14 cellular contexts compared by ENCODE assay signal in the genomic region with DNA sequence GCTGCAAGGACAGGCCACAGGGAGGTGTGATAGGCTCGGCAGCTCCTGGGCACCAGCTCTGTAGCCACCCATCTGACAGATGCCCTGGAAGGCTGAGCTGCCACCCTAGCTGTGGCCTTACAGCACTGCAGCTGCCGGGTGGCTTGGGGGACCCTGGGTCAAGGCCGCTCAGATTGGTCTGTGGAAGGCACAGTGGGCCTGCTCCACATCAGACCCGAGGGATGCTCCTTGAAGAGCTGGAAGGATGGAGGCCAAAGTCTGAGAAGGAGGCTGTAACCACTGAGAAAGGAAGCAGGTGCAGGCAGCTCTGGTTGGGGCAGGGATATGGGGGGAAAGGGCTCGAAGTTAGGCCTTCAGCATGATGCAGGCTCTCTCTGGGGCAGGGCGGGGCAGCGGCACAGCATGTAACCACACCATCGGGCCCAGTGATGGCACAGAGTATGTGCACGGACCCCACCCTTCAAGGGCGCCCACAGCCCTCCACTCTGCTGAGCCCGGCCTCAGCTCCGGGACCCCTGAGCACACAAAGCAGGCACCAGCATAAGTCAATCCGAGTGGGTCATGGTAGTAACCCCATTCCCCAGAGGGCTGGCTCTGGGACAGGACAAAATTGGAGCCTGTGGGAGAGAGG.
DNase-seq lines count a peak whose midpoint lies in the region; ATAC-seq lines count a peak whose summit lies in the region.
"Had no signal": no experiment of that assay in that cellular context is flagged by ENCODE, and none has a peak within 500 bp of the region (broad histone marks: within the 10 kb centered on the region; RNA-seq: fewer than 3 reads in every experiment).

No MANE protein-coding gene starts in this region.

- no peak overlapping the region for H3K4me3 Mint-ChIP-seq in stimulated activated naive CD8-positive, alpha-beta T cell treated with anti-CD3 and anti-CD28 coated beads, Interleukin-15, amount 100 ng/mL, for 72 hours
- H3K4me3 Mint-ChIP-seq: CD4-positive, alpha-beta memory T cell had no signal

- no peak for DNase-seq in stimulated activated naive CD8-positive, alpha-beta T cell treated with anti-CD3 and anti-CD28 coated beads, Interleukin-15, Interleukin-2, amounts not matched to agents 100 U/mL and 50 U/mL, for 24 hours
- DNase-seq in stimulated activated naive CD8-positive, alpha-beta T cell treated with anti-CD3 and anti-CD28 coated beads, Interleukin-15, amount 100 ng/mL, for 72 hours: no peak
- DNase-seq in islet precursor cell (peak; percentile 32), posterior vena cava (ENCODE audit: low spot score) (peak; percentile 42), NCI-H69 (lab: John Stamatoyannopoulos, UW) (no peak), foreskin melanocyte (no peak)
- no peak for DNase-seq in stimulated activated CD4-positive, alpha-beta T cell treated with anti-CD3 and anti-CD28 coated beads, Interleukin-12 subunit alpha, Interleukin-12 subunit beta, amount 100 ng/mL, for 4 hours
- DNase-seq: CD4-positive, alpha-beta memory T cell; H7; NCI-H1105 treated with DMSO at 0.1 percent for 48 hours; NCI-H187 treated with DMSO at 0.1 percent for 48 hours; NCI-H526 treated with DMSO at 0.1 percent for 48 hours; NK-92 treated with Interleukin-12 subunit alpha and Interleukin-12 subunit beta, amount 100 ng/mL, for 24 hours; SIG-M5 had no signal

- H3K9me3 Mint-ChIP-seq in stimulated activated naive CD8-positive, alpha-beta T cell treated with anti-CD3 and anti-CD28 coated beads, Interleukin-15, amount 100 ng/mL, for 72 hours: peaks cover 19% of the 10 kb centered on the region in 2 donors

- H3K4me1 Mint-ChIP-seq in stimulated activated naive CD8-positive, alpha-beta T cell treated with anti-CD3 and anti-CD28 coated beads, Interleukin-15, amount 100 ng/mL, for 72 hours: no peaks in the 10 kb centered on the region
- H3K4me1 Mint-ChIP-seq: CD4-positive, alpha-beta memory T cell had no signal

- peak; percentile 11 for ATAC-seq in stimulated activated naive CD8-positive, alpha-beta T cell treated with anti-CD3 and anti-CD28 coated beads, Interleukin-15, Interleukin-2, amounts not matched to agents 100 U/mL and 50 U/mL, for 24 hours
- ATAC-seq in stimulated activated naive CD8-positive, alpha-beta T cell treated with anti-CD3 and anti-CD28 coated beads, Interleukin-15, amount 100 ng/mL, for 72 hours: no peak

- intact Hi-C loops in posterior vena cava (cut with DNase I): no loop called here

- H3K27ac Mint-ChIP-seq in stimulated activated naive CD8-positive, alpha-beta T cell treated with anti-CD3 and anti-CD28 coated beads, Interleukin-15, amount 100 ng/mL, for 72 hours: no peak overlapping the region
- H3K27ac Mint-ChIP-seq: CD4-positive, alpha-beta memory T cell had no signal

- peaks cover 29% of the 10 kb centered on the region for H3K27me3 Mint-ChIP-seq in stimulated activated naive CD8-positive, alpha-beta T cell treated with anti-CD3 and anti-CD28 coated beads, Interleukin-15, amount 100 ng/mL, for 72 hours

Comparison
In these comparisons a context has a peak if more than half of its experiments do, and no peak if none do; other contexts are left out.
1. DNase-seq: peak in islet precursor cell (single experiment) and posterior vena cava (single experiment); none in stimulated activated naive CD8-positive, alpha-beta T cell treated with anti-CD3 and anti-CD28 coated beads, Interleukin-15, Interleukin-2, amounts not matched to agents 100 U/mL and 50 U/mL, for 24 hours (single experiment), stimulated activated naive CD8-positive, alpha-beta T cell treated with anti-CD3 and anti-CD28 coated beads, Interleukin-15, amount 100 ng/mL, for 72 hours (0 of 2), NCI-H69 (single experiment), stimulated activated CD4-positive, alpha-beta T cell treated with anti-CD3 and anti-CD28 coated beads, Interleukin-12 subunit alpha, Interleukin-12 subunit beta, amount 100 ng/mL, for 4 hours (single experiment) and foreskin melanocyte (single experiment).